1 cellular context compared by ENCODE assay signal in the genomic region with DNA sequence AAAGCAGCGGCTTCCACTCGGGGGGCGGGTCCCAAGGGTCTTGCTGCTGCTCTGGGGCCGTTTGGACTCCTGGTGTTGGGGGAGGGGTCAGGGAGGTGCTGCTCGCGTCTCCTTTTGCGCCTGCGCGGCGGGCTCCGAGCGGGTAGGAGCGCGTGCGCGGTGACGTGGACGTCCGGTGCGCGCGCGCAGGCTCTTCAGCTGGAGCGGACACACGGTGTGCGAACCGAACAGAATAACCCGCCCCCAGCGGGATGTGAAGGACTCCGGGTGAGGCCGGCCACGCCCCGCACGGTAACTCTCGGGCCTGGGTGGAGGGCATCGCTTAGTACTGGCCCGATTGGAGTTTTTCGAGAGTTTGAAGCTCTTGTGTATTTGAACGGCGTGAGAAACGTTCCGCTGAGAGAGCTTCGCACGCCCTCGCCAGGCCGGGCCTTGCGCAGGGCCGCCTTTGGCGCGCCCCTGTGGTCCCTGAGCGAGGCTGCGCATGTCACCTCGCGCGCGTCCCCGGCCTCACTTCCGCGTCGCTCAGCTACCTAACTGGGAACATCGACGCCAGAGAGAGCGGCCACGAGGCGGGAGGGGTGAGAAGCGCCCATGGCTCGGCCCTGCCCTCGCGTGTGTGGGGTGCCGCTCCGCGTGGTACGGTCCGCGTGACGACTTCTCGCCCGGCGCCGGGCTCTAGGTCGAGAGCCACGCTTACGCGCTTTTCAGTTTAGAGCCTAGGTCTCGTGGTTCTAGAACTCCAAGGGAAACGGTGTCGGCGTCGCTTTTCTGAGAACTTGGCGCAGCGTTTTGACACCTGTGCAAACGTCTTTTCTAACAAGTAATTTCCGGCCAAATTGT.
TF ChIP-seq lines count a peak whose summit lies in the region.

A gene (plus strand): TSS at position 171 of the 843 bp plus-strand sequence.

TF ChIP-seq in HepG2, 621 proteins besides CTCF, POLR2A, EP300 and RAD21 (continued from another document and continues in another):
- TF ChIP-seq, protein P1, sequence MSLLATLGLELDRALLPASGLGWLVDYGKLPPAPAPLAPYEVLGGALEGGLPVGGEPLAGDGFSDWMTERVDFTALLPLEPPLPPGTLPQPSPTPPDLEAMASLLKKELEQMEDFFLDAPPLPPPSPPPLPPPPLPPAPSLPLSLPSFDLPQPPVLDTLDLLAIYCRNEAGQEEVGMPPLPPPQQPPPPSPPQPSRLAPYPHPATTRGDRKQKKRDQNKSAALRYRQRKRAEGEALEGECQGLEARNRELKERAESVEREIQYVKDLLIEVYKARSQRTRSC (CRISPR knock-in tag; IDR thresholded peaks at IDR 0.05; ENCODE audit: low read depth) = no peak
- TF ChIP-seq ZNF496 (CRISPR knock-in tag; IDR thresholded peaks at IDR 0.05; ENCODE audit: insufficient replicate concordance) = no peak
- TF ChIP-seq NR2C2 (CRISPR knock-in tag; IDR thresholded peaks at IDR 0.05; ENCODE audit: borderline replicate concordance) = no peak
- TF ChIP-seq TBX3 (IDR thresholded peaks at IDR 0.05; ENCODE audit: borderline replicate concordance) = no peak
- TF ChIP-seq, protein P2, sequence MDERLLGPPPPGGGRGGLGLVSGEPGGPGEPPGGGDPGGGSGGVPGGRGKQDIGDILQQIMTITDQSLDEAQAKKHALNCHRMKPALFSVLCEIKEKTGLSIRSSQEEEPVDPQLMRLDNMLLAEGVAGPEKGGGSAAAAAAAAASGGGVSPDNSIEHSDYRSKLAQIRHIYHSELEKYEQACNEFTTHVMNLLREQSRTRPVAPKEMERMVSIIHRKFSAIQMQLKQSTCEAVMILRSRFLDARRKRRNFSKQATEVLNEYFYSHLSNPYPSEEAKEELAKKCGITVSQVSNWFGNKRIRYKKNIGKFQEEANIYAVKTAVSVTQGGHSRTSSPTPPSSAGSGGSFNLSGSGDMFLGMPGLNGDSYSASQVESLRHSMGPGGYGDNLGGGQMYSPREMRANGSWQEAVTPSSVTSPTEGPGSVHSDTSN (CRISPR knock-in tag; IDR thresholded peaks at IDR 0.05) = no peak
- TF ChIP-seq FOXJ3 (CRISPR knock-in tag; IDR thresholded peaks at IDR 0.05; ENCODE audit: borderline replicate concordance) = peak; percentile 30; the same call in 1 of the 2 replicates
- TF ChIP-seq MAF1 (CRISPR knock-in tag; IDR thresholded peaks at IDR 0.05; ENCODE audit: borderline replicate concordance) = no peak
- no peak for TF ChIP-seq SMARCC2 (IDR thresholded peaks at IDR 0.05)
- TF ChIP-seq ZNF652 (CRISPR knock-in tag; IDR thresholded peaks at IDR 0.05; ENCODE audit: borderline replicate concordance, low read depth) = no peak
- peak; percentile 64; the same call in 1 of the 2 replicates for TF ChIP-seq ZNF329 (CRISPR knock-in tag; IDR thresholded peaks at IDR 0.05; ENCODE audit: low read depth)
- no peak for TF ChIP-seq FOXO1 (CRISPR knock-in tag; IDR thresholded peaks at IDR 0.05)
- TF ChIP-seq ZNF713 (CRISPR knock-in tag; IDR thresholded peaks at IDR 0.05) = no peak
- TF ChIP-seq HES4 (CRISPR knock-in tag; IDR thresholded peaks at IDR 0.05; ENCODE audit: borderline replicate concordance) = peak; percentile 97
- TF ChIP-seq ZNF124 (CRISPR knock-in tag; IDR thresholded peaks at IDR 0.05) = 0 out of 2 replicates have a peak, but pooled peaks have one; percentile 33
- peak; percentile 39; the same call in 1 of the 2 replicates for TF ChIP-seq ZNF768 (CRISPR knock-in tag; IDR thresholded peaks at IDR 0.05)
- TF ChIP-seq SP140L (CRISPR knock-in tag; IDR thresholded peaks at IDR 0.05; ENCODE audit: borderline replicate concordance) = no peak
- TF ChIP-seq SETDB1 (CRISPR knock-in tag; IDR thresholded peaks at IDR 0.05; ENCODE audit: borderline replicate concordance) = no peak
- no peak for TF ChIP-seq MTA3 (CRISPR knock-in tag; IDR thresholded peaks at IDR 0.05)
- TF ChIP-seq ZNF556 (CRISPR knock-in tag; IDR thresholded peaks at IDR 0.05; ENCODE audit: borderline replicate concordance) = no peak
- TF ChIP-seq RXRA (CRISPR knock-in tag; IDR thresholded peaks at IDR 0.05) = peak; percentile 68; the same call in 1 of the 2 replicates
- TF ChIP-seq ZBTB7A (CRISPR knock-in tag; IDR thresholded peaks at IDR 0.05) = peak; percentile 82; the same call in 1 of the 2 replicates
- TF ChIP-seq SMC3 (IDR thresholded peaks at IDR 0.05; ENCODE audit: low read length) = no peak
- TF ChIP-seq ZNF605 (CRISPR knock-in tag; IDR thresholded peaks at IDR 0.05) = peak; percentile 66; the same call in 1 of the 2 replicates
- no peak for TF ChIP-seq HHEX (CRISPR knock-in tag; IDR thresholded peaks at IDR 0.05)
- no peak for TF ChIP-seq CEBPB (IDR thresholded peaks at IDR 0.05; ENCODE audit: borderline replicate concordance, low read depth, low read length)
- TF ChIP-seq, protein P3, sequence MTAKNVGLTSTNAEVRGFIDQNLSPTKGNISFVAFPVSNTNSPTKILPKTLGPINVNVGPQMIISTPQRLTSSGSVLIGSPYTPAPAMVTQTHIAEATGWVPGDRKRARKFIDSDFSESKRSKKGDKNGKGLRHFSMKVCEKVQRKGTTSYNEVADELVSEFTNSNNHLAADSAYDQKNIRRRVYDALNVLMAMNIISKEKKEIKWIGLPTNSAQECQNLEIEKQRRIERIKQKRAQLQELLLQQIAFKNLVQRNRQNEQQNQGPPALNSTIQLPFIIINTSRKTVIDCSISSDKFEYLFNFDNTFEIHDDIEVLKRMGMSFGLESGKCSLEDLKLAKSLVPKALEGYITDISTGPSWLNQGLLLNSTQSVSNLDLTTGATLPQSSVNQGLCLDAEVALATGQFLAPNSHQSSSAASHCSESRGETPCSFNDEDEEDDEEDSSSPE (CRISPR knock-in tag; IDR thresholded peaks at IDR 0.05) = peak; percentile 86
- TF ChIP-seq NR2F1 (CRISPR knock-in tag; IDR thresholded peaks at IDR 0.05) = no peak
- TF ChIP-seq JARID2 (CRISPR knock-in tag; IDR thresholded peaks at IDR 0.05; ENCODE audit: insufficient replicate concordance) = no peak
- TF ChIP-seq MEF2D (CRISPR knock-in tag; IDR thresholded peaks at IDR 0.05) = peak; percentile 76; the same call in 1 of the 2 replicates
- no peak for TF ChIP-seq TAF15 (IDR thresholded peaks at IDR 0.05; ENCODE audit: low read depth, low read length, poor library complexity, severe bottlenecking)
- TF ChIP-seq ZNF296 (CRISPR knock-in tag; conservative IDR thresholded peaks at IDR 0.05) = 0 out of 2 replicates have a peak, but pooled peaks have one; percentile 14
- TF ChIP-seq EHMT2 (IDR thresholded peaks at IDR 0.05; ENCODE audit: borderline replicate concordance, low read depth, low read length) = no peak
- TF ChIP-seq MTF2 (CRISPR knock-in tag; IDR thresholded peaks at IDR 0.05; ENCODE audit: borderline replicate concordance) = no peak
- TF ChIP-seq, protein P4, sequence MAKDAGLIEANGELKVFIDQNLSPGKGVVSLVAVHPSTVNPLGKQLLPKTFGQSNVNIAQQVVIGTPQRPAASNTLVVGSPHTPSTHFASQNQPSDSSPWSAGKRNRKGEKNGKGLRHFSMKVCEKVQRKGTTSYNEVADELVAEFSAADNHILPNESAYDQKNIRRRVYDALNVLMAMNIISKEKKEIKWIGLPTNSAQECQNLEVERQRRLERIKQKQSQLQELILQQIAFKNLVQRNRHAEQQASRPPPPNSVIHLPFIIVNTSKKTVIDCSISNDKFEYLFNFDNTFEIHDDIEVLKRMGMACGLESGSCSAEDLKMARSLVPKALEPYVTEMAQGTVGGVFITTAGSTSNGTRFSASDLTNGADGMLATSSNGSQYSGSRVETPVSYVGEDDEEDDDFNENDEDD (CRISPR knock-in tag; IDR thresholded peaks at IDR 0.05; ENCODE audit: borderline replicate concordance) = peak; percentile 87; the same call in 1 of the 2 replicates
- TF ChIP-seq, protein P5, sequence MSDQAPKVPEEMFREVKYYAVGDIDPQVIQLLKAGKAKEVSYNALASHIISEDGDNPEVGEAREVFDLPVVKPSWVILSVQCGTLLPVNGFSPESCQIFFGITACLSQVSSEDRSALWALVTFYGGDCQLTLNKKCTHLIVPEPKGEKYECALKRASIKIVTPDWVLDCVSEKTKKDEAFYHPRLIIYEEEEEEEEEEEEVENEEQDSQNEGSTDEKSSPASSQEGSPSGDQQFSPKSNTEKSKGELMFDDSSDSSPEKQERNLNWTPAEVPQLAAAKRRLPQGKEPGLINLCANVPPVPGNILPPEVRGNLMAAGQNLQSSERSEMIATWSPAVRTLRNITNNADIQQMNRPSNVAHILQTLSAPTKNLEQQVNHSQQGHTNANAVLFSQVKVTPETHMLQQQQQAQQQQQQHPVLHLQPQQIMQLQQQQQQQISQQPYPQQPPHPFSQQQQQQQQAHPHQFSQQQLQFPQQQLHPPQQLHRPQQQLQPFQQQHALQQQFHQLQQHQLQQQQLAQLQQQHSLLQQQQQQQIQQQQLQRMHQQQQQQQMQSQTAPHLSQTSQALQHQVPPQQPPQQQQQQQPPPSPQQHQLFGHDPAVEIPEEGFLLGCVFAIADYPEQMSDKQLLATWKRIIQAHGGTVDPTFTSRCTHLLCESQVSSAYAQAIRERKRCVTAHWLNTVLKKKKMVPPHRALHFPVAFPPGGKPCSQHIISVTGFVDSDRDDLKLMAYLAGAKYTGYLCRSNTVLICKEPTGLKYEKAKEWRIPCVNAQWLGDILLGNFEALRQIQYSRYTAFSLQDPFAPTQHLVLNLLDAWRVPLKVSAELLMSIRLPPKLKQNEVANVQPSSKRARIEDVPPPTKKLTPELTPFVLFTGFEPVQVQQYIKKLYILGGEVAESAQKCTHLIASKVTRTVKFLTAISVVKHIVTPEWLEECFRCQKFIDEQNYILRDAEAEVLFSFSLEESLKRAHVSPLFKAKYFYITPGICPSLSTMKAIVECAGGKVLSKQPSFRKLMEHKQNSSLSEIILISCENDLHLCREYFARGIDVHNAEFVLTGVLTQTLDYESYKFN (CRISPR knock-in tag; conservative IDR thresholded peaks at IDR 0.05) = no peak
- peak; percentile 89 for TF ChIP-seq ZNF30 (CRISPR knock-in tag; IDR thresholded peaks at IDR 0.05)
- TF ChIP-seq RBM39 (IDR thresholded peaks at IDR 0.05; ENCODE audit: low read depth, low read length, poor library complexity, severe bottlenecking) = no peak
- TF ChIP-seq CENPT (CRISPR knock-in tag; IDR thresholded peaks at IDR 0.05; ENCODE audit: low read depth) = 0 out of 2 replicates have a peak, but pooled peaks have one; percentile 45
- 0 out of 2 replicates have a peak, but pooled peaks have one; percentile 35 for TF ChIP-seq ZNF546 (CRISPR knock-in tag; conservative IDR thresholded peaks at IDR 0.05)
- peak; percentile 67; the same call in 1 of the 2 replicates for TF ChIP-seq HOXD1 (CRISPR knock-in tag; IDR thresholded peaks at IDR 0.05)
- TF ChIP-seq NCOR1 (IDR thresholded peaks at IDR 0.05; ENCODE audit: borderline replicate concordance, low read length) = no peak
- no peak for TF ChIP-seq PAWR (CRISPR knock-in tag; IDR thresholded peaks at IDR 0.05; ENCODE audit: borderline replicate concordance)
- TF ChIP-seq ZFP1 (CRISPR knock-in tag; IDR thresholded peaks at IDR 0.05) = no peak
- no peak for TF ChIP-seq ZSCAN12 (CRISPR knock-in tag; IDR thresholded peaks at IDR 0.05)
- peak; percentile 73 for TF ChIP-seq CREB1 (IDR thresholded peaks at IDR 0.05)
- peak; percentile 68 for TF ChIP-seq CREB1 (CRISPR knock-in tag; IDR thresholded peaks at IDR 0.05)
- peak; percentile 94; the same call in 1 of the 2 replicates for TF ChIP-seq ZNF558 (CRISPR knock-in tag; IDR thresholded peaks at IDR 0.05; ENCODE audit: borderline replicate concordance)
- no peak for TF ChIP-seq ZNF543 (CRISPR knock-in tag; IDR thresholded peaks at IDR 0.05)
- TF ChIP-seq ZNF776 (CRISPR knock-in tag; IDR thresholded peaks at IDR 0.05) = peak; percentile 94
- 0 out of 2 replicates have a peak, but pooled peaks have one; percentile 17 for TF ChIP-seq ZBTB20 (CRISPR knock-in tag; IDR thresholded peaks at IDR 0.05; ENCODE audit: borderline replicate concordance, low read depth)
- TF ChIP-seq, protein P6, sequence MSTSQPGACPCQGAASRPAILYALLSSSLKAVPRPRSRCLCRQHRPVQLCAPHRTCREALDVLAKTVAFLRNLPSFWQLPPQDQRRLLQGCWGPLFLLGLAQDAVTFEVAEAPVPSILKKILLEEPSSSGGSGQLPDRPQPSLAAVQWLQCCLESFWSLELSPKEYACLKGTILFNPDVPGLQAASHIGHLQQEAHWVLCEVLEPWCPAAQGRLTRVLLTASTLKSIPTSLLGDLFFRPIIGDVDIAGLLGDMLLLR (CRISPR knock-in tag; IDR thresholded peaks at IDR 0.05) = peak; percentile 85
- TF ChIP-seq ZEB1 (IDR thresholded peaks at IDR 0.05; ENCODE audit: insufficient replicate concordance, low read depth) = no peak
- TF ChIP-seq FOXM1 (CRISPR knock-in tag; IDR thresholded peaks at IDR 0.05) = peak; percentile 25; the same call in 1 of the 2 replicates
- TF ChIP-seq, protein P7, sequence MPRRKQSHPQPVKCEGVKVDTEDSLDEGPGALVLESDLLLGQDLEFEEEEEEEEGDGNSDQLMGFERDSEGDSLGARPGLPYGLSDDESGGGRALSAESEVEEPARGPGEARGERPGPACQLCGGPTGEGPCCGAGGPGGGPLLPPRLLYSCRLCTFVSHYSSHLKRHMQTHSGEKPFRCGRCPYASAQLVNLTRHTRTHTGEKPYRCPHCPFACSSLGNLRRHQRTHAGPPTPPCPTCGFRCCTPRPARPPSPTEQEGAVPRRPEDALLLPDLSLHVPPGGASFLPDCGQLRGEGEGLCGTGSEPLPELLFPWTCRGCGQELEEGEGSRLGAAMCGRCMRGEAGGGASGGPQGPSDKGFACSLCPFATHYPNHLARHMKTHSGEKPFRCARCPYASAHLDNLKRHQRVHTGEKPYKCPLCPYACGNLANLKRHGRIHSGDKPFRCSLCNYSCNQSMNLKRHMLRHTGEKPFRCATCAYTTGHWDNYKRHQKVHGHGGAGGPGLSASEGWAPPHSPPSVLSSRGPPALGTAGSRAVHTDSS (CRISPR knock-in tag; conservative IDR thresholded peaks at IDR 0.05) = no peak
- 0 out of 2 replicates have a peak, but pooled peaks have one; percentile 60 for TF ChIP-seq SNAI1 (CRISPR knock-in tag; IDR thresholded peaks at IDR 0.05; ENCODE audit: borderline replicate concordance)
- TF ChIP-seq ZNF839 (CRISPR knock-in tag; IDR thresholded peaks at IDR 0.05; ENCODE audit: borderline replicate concordance) = no peak
- no peak for TF ChIP-seq HCFC1 (IDR thresholded peaks at IDR 0.05; ENCODE audit: low read depth, low read length)
- TF ChIP-seq BRD4 (CRISPR knock-in tag; IDR thresholded peaks at IDR 0.05) = no peak
- no peak for TF ChIP-seq ZNF260 (CRISPR knock-in tag; IDR thresholded peaks at IDR 0.05; ENCODE audit: borderline replicate concordance, low read depth)
- no peak for TF ChIP-seq ZNF570 (CRISPR knock-in tag; IDR thresholded peaks at IDR 0.05; ENCODE audit: borderline replicate concordance)
- TF ChIP-seq, protein P8, sequence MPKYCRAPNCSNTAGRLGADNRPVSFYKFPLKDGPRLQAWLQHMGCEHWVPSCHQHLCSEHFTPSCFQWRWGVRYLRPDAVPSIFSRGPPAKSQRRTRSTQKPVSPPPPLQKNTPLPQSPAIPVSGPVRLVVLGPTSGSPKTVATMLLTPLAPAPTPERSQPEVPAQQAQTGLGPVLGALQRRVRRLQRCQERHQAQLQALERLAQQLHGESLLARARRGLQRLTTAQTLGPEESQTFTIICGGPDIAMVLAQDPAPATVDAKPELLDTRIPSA (CRISPR knock-in tag; IDR thresholded peaks at IDR 0.05; ENCODE audit: borderline replicate concordance) = no peak
- TF ChIP-seq ZNF552 (CRISPR knock-in tag; IDR thresholded peaks at IDR 0.05; ENCODE audit: borderline replicate concordance) = peak; percentile 81; the same call in 1 of the 2 replicates
- no peak for TF ChIP-seq ZNF850 (CRISPR knock-in tag; conservative IDR thresholded peaks at IDR 0.05)
- no peak for TF ChIP-seq FOXA3 (CRISPR knock-in tag; IDR thresholded peaks at IDR 0.05)
- no peak for TF ChIP-seq RFX1 (IDR thresholded peaks at IDR 0.05)
- TF ChIP-seq HNRNPK (IDR thresholded peaks at IDR 0.05; ENCODE audit: low read depth, low read length, poor library complexity, severe bottlenecking) = no peak
